14 cellular contexts compared by ENCODE assay signal in genomic region chr5:124877501-124878146, GRCh38.
DNase-seq lines count a peak whose midpoint lies in the region; ATAC-seq and TF ChIP-seq lines count a peak whose summit lies in the region.
"Had no signal": no experiment of that assay in that cellular context is flagged by ENCODE, and none has a peak within 500 bp of the region (broad histone marks: within the 10 kb centered on the region; RNA-seq: fewer than 3 reads in every experiment).

No MANE protein-coding gene starts in this region.

- H3K36me3 ChIP-seq in right atrium auricular region: no peaks in the 10 kb centered on the region
- H3K36me3 ChIP-seq in heart left ventricle: no peaks in the 10 kb centered on the region
- H3K36me3 ChIP-seq in psoas muscle (ENCODE audit: insufficient read depth in 1 of 2, low read depth in 1 of 2): no peaks in the 10 kb centered on the region
- H3K36me3 ChIP-seq: BLaER1 treated with 17β-estradiol and CSF1 and Interleukin-3, amounts not matched to agents 10 nM and 100 nM had no signal

- TF ChIP-seq CTCF in right atrium auricular region (IDR thresholded peaks at IDR 0.05): no peak
- no peak for TF ChIP-seq CTCF in heart left ventricle (IDR thresholded peaks at IDR 0.05)
- no peak for TF ChIP-seq CTCF in psoas muscle (IDR thresholded peaks at IDR 0.05)

- peak overlapping the region; percentile 39 to 83 for H3K27ac ChIP-seq in right atrium auricular region
- no peak overlapping the region for H3K27ac ChIP-seq in heart left ventricle
- H3K27ac ChIP-seq in psoas muscle: no peak overlapping the region
- H3K27ac ChIP-seq: BLaER1 treated with 17β-estradiol and CSF1 and Interleukin-3, amounts not matched to agents 10 nM and 100 nM had no signal

- H3K4me3 ChIP-seq in right atrium auricular region (no peak overlapping the region), heart left ventricle (no peak overlapping the region), psoas muscle (no peak overlapping the region)
- H3K4me3 ChIP-seq: BLaER1 treated with 17β-estradiol and CSF1 and Interleukin-3, amounts not matched to agents 10 nM and 100 nM had no signal

- 78 to 86% (median 82%) methylated on average over 7 of the region's 7 CpGs for WGBS in heart left ventricle, 4 donors
- 47 to 63% (median 51%) methylated on average over 7 of the region's 7 CpGs for WGBS in psoas muscle, 3 donors

- H3K9me3 ChIP-seq in right atrium auricular region (no peaks in the 10 kb centered on the region), heart left ventricle (no peaks in the 10 kb centered on the region), psoas muscle (no peaks in the 10 kb centered on the region)
- H3K9me3 ChIP-seq: BLaER1 treated with 17β-estradiol and CSF1 and Interleukin-3, amounts not matched to agents 10 nM and 100 nM had no signal

- H3K4me1 ChIP-seq in right atrium auricular region (peaks cover 0 to 16% of the 10 kb centered on the region in 2 donors), heart left ventricle (peaks cover 0 to 6% (median 0%) of the 10 kb centered on the region in 12 donors), psoas muscle (peaks cover 28% of the 10 kb centered on the region)

- ATAC-seq in heart left ventricle: no peak
- ATAC-seq in left lobe of liver: peak; percentile 23
- peak in 3 of 4 donors; percentile 26 to 69 (median 39) for ATAC-seq in psoas muscle
- ATAC-seq in HG02973 (IDR thresholded peaks at IDR 0.05; ENCODE audit: unreplicated experiment): no peak
- ATAC-seq in GM19023 (IDR thresholded peaks at IDR 0.05; ENCODE audit: unreplicated experiment): no peak
- ATAC-seq: CD8-positive, alpha-beta T cell; HepG2 had no signal

- intact Hi-C loops in heart left ventricle (cut with DNase I) (no loop called here), psoas muscle (cut with DNase I) (no loop called here)

- no peaks in the 10 kb centered on the region for H3K27me3 ChIP-seq in right atrium auricular region
- no peaks in the 10 kb centered on the region for H3K27me3 ChIP-seq in heart left ventricle
- no peaks in the 10 kb centered on the region for H3K27me3 ChIP-seq in psoas muscle (ENCODE audit: insufficient read depth in 3 of 3, low read length in 2 of 3)
- H3K27me3 ChIP-seq: BLaER1 treated with 17β-estradiol and CSF1 and Interleukin-3, amounts not matched to agents 10 nM and 100 nM had no signal

- no peak for TF ChIP-seq POLR2A in heart left ventricle (IDR thresholded peaks at IDR 0.05)

- DNase-seq in right atrium auricular region (ENCODE audit: low spot score) (no peak), heart left ventricle (no peak), left lobe of liver (ENCODE audit: low spot score) (no peak), psoas muscle (no peak)
- DNase-seq: Calu3; CD8-positive, alpha-beta T cell; DMS79 treated with DMSO at 0.1 percent for 48 hours; GF-D8; GOT3; H9 had no signal

Comparison
In these comparisons a context has a peak if more than half of its experiments do, and no peak if none do; other contexts are left out.
1. H3K27ac ChIP-seq: peak in right atrium auricular region (2 of 2); none in heart left ventricle (0 of 12) and psoas muscle (single experiment).
2. ATAC-seq: peak in left lobe of liver (single experiment) and psoas muscle (3 of 4); none in heart left ventricle (0 of 4), HG02973 (single experiment) and GM19023 (single experiment).